24 cellular contexts compared by ENCODE assay signal in the genomic region with DNA sequence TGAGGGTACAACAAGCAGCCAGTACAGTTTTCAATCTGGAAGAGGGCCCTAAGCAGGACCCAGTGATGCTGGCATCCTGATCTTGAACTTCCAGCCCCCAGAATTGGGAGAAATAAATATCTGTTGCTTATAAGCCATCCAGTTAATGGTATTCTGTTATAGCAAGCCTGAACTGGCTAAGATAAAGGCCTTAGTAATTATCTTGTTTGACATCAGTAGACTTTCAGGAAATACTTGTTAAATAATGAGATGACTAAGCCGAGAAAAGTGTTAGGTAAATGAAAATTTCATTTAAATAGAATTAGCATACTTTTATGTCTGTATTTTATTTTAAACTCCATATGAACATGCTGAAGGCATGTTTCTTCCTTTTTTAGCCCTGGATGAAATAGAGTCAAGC.
DNase-seq lines count a peak whose midpoint lies in the region; ATAC-seq, FAIRE-seq and TF ChIP-seq lines count a peak whose summit lies in the region.
"Had no signal": no experiment of that assay in that cellular context is flagged by ENCODE, and none has a peak within 500 bp of the region (broad histone marks: within the 10 kb centered on the region; RNA-seq: fewer than 3 reads in every experiment).

No MANE protein-coding gene starts in this region.

- no peaks in the 10 kb centered on the region for H3K9me3 ChIP-seq in A673 (ENCODE audit: low read depth, low read length, poor library complexity, severe bottlenecking)
- H3K9me3 ChIP-seq: BLaER1 treated with 17β-estradiol and CSF1 and Interleukin-3, amounts not matched to agents 10 nM and 100 nM; Caco-2 had no signal

- BruUV-seq in A673 (replicated peaks; lab: Mats Ljungman, UMichigan): no TSS peak

- H3K27me3 ChIP-seq in A673 (replicated peaks; ENCODE audit: insufficient read depth, low read depth, low read length, poor library complexity) (no peaks in the 10 kb centered on the region), bronchial epithelial cell (ENCODE audit: control insufficient read depth, insufficient read depth, low read length) (no peaks in the 10 kb centered on the region)
- H3K27me3 ChIP-seq: BLaER1 treated with 17β-estradiol and CSF1 and Interleukin-3, amounts not matched to agents 10 nM and 100 nM had no signal

- no peak overlapping the region for H3K27ac ChIP-seq in A673 (ENCODE audit: low read depth, low read length, poor library complexity, severe bottlenecking)
- H3K27ac ChIP-seq: BLaER1 treated with 17β-estradiol and CSF1 and Interleukin-3, amounts not matched to agents 10 nM and 100 nM; C4-2B had no signal

- DNase-seq in A673 (ENCODE audit: low spot score) (peak; percentile 19), NCI-H69 (lab: John Stamatoyannopoulos, UW) (peak; percentile 22), bronchial epithelial cell (ENCODE audit: low read depth) (peak; percentile 22), hypothalamus (lab: John Stamatoyannopoulos, UW) (no peak)
- DNase-seq: 8988T; AML-193; Caco-2; Calu3; CD4-positive, alpha-beta T cell; CD8-positive, alpha-beta T cell; DMS79 treated with DMSO at 0.1 percent for 48 hours; GF-D8 had no signal

- H3K4me3 Mint-ChIP-seq in stimulated activated memory B cell treated with anti-CD40 and anti-IgM and Interleukin-4, amounts not matched to agents 10 μg/mL and 1 μg/mL and 100 μg/mL, for 72 hours: no peak overlapping the region
- H3K4me3 Mint-ChIP-seq: B cell; CD4-positive, alpha-beta T cell; CD8-positive, alpha-beta T cell had no signal

- H3K27ac Mint-ChIP-seq in stimulated activated memory B cell treated with anti-CD40 and anti-IgM and Interleukin-4, amounts not matched to agents 10 μg/mL and 1 μg/mL and 100 μg/mL, for 72 hours: no peak overlapping the region
- H3K27ac Mint-ChIP-seq: B cell; CD4-positive, alpha-beta T cell; CD8-positive, alpha-beta T cell had no signal

- intact Hi-C loops in A673 (cut with micrococcal nuclease; ENCODE audit: unreplicated experiment): no loop called here

- CTCF ChIA-PET in A673 (lab: Charles Lee): no interaction called here

- H3K4me1 Mint-ChIP-seq in stimulated activated memory B cell treated with anti-CD40 and anti-IgM and Interleukin-4, amounts not matched to agents 10 μg/mL and 1 μg/mL and 100 μg/mL, for 72 hours: no peaks in the 10 kb centered on the region
- H3K4me1 Mint-ChIP-seq: B cell had no signal

- peak; percentile 78 for ATAC-seq in esophagus mucosa
- no peak for ATAC-seq in GM18909 (IDR thresholded peaks at IDR 0.05; ENCODE audit: poor library complexity, unreplicated experiment)
- ATAC-seq in stimulated activated memory B cell treated with anti-CD40 and anti-IgM and Interleukin-4, amounts not matched to agents 10 μg/mL and 1 μg/mL and 100 μg/mL, for 72 hours: no peak
- ATAC-seq: CD8-positive, alpha-beta T cell; GM12878 had no signal

- no peaks in the 10 kb centered on the region for H3K36me3 Mint-ChIP-seq in stimulated activated memory B cell treated with anti-CD40 and anti-IgM and Interleukin-4, amounts not matched to agents 10 μg/mL and 1 μg/mL and 100 μg/mL, for 72 hours
- H3K36me3 Mint-ChIP-seq: CD8-positive, alpha-beta T cell had no signal

- no peak overlapping the region for H3K4me3 ChIP-seq in A673 (ENCODE audit: low read depth, low read length, poor library complexity, severe bottlenecking)
- H3K4me3 ChIP-seq in bronchial epithelial cell (ENCODE audit: low read depth, low read length): no peak overlapping the region
- H3K4me3 ChIP-seq: BLaER1 treated with 17β-estradiol and CSF1 and Interleukin-3, amounts not matched to agents 10 nM and 100 nM; GM12878 had no signal

- TF ChIP-seq CTCF in A673 (conservative IDR thresholded peaks at IDR 0.05; ENCODE audit: low read depth, low read length) (no peak), bronchial epithelial cell (IDR thresholded peaks at IDR 0.05; ENCODE audit: insufficient read depth, low read length, severe bottlenecking) (no peak)

- no peaks in the 10 kb centered on the region for H3K27me3 Mint-ChIP-seq in stimulated activated memory B cell treated with anti-CD40 and anti-IgM and Interleukin-4, amounts not matched to agents 10 μg/mL and 1 μg/mL and 100 μg/mL, for 72 hours
- H3K27me3 Mint-ChIP-seq: B cell had no signal

- H3K4me1 ChIP-seq in A673 (ENCODE audit: insufficient read depth, low read length, poor library complexity, severe bottlenecking): peaks cover 2% of the 10 kb centered on the region
- H3K4me1 ChIP-seq: BLaER1 treated with 17β-estradiol and CSF1 and Interleukin-3, amounts not matched to agents 10 nM and 100 nM; Caco-2 had no signal

- H3K9me3 Mint-ChIP-seq in stimulated activated memory B cell treated with anti-CD40 and anti-IgM and Interleukin-4, amounts not matched to agents 10 μg/mL and 1 μg/mL and 100 μg/mL, for 72 hours: no peaks in the 10 kb centered on the region
- H3K9me3 Mint-ChIP-seq: CD4-positive, alpha-beta T cell; CD8-positive, alpha-beta T cell had no signal

- POLR2A ChIA-PET in A673 (lab: Charles Lee; ENCODE audit: low non-redundant PET): no interaction called here

- FAIRE-seq in bronchial epithelial cell (lab: Jason Lieb, UNC): no peak
- FAIRE-seq: A204.1, G401.6, GM12878, GM12892, GM18507, GM19239 had no signal

- H3K36me3 ChIP-seq in A673 (ENCODE audit: insufficient read depth, low read length, poor library complexity, severe bottlenecking) (no peaks in the 10 kb centered on the region), bronchial epithelial cell (ENCODE audit: control insufficient read depth, insufficient read depth, low read length) (no peaks in the 10 kb centered on the region)
- H3K36me3 ChIP-seq: BLaER1 treated with 17β-estradiol and CSF1 and Interleukin-3, amounts not matched to agents 10 nM and 100 nM had no signal

Comparison
In these comparisons a context has a peak if more than half of its experiments do, and no peak if none do; other contexts are left out.
1. DNase-seq: peak in A673 (single experiment), NCI-H69 (single experiment) and bronchial epithelial cell (single experiment); none in hypothalamus (0 of 51).